Comparison of ENCODE assay signal across 27 cellular contexts in the genomic region with DNA sequence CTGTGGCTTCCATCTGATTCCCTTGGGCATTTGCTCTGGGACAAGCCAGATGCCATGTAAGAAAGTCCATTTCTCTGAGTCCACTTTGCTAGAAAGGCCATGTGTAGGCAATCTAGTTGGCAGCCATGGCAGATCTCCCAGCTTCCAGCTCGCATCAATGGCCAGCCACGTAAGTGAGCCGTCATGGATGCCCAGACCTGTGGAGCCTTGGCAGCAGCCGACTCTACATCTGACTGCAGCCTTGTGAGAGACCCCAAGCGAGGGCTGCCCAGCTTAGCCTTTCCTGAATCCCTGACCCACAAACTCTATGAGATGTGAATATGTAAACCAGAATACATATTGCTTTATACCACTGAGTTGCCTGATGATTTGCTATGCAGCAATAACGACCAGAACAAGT.
"Had no signal": no experiment of that assay in that cellular context is flagged by ENCODE, and none has a peak within 500 bp of the region (broad histone marks: within the 10 kb centered on the region; RNA-seq: fewer than 3 reads in every experiment).

No MANE protein-coding gene starts in this region.

- DNase-seq: activated CD4-positive, alpha-beta memory T cell treated with anti-CD3 and anti-CD28 coated beads, Interleukin-2, amount 10 ng/mL, durations not matched to agents 7 days and 5 days; activated CD4-positive, alpha-beta T cell treated with anti-CD3 and anti-CD28 coated beads, Interleukin-2, amount 10 ng/mL, durations not matched to agents 24 days and 14 days; activated CD8-positive, alpha-beta memory T cell treated with anti-CD3 and anti-CD28 coated beads, Interleukin-2, amount 10 ng/mL, durations not matched to agents 7 days and 5 days; activated T-cell treated with anti-CD3 and anti-CD28 coated beads, Interleukin-2, amount 50 U/mL, for 48 hours; anterior cingulate cortex; effector CD8-positive, alpha-beta T cell; left lung; nephron progenitor cell; stimulated activated CD4-positive, alpha-beta T cell treated with anti-CD3 and anti-CD28 coated beads, Interleukin-1b, Interleukin-23, amount 100 ng/mL, for 48 hours; stimulated activated CD4-positive, alpha-beta T cell treated with anti-CD3 and anti-CD28 coated beads, Interleukin-4, amount 100 ng/mL, for 4 hours; stimulated activated CD8-positive, alpha-beta memory T cell treated with anti-CD3 and anti-CD28 coated beads, Interleukin-4, amount 100 ng/mL, for 48 hours; stimulated activated naive B cell treated with anti-CD40 and anti-IgM and Interleukin-4, amounts not matched to agents 10 μg/mL and 1 μg/mL and 100 μg/mL, for 72 hours; stomach; T-helper 1 cell; T1000; thyroid gland; upper lobe of left lung; WERI-Rb-1 had no signal

- H3K4me3 Mint-ChIP-seq: activated CD4-positive, alpha-beta memory T cell treated with anti-CD3 and anti-CD28 coated beads, Interleukin-2, amount 10 ng/mL, durations not matched to agents 7 days and 5 days; activated CD4-positive, alpha-beta T cell treated with anti-CD3 and anti-CD28 coated beads, Interleukin-2, amount 10 ng/mL, durations not matched to agents 24 days and 14 days; activated CD8-positive, alpha-beta memory T cell treated with anti-CD3 and anti-CD28 coated beads, Interleukin-2, amount 10 ng/mL, durations not matched to agents 7 days and 5 days; central memory CD8-positive, alpha-beta T cell; nephron progenitor cell; stimulated activated naive B cell treated with anti-CD40 and anti-IgM and Interleukin-4, amounts not matched to agents 10 μg/mL and 1 μg/mL and 100 μg/mL, for 72 hours had no signal

- H3K9me3 ChIP-seq: left lung, mucosa of descending colon, right atrium auricular region, stomach, thyroid gland, upper lobe of left lung, vagina had no signal

- H3K27ac Mint-ChIP-seq: activated CD4-positive, alpha-beta memory T cell treated with anti-CD3 and anti-CD28 coated beads, Interleukin-2, amount 10 ng/mL, durations not matched to agents 7 days and 5 days; activated CD4-positive, alpha-beta T cell treated with anti-CD3 and anti-CD28 coated beads, Interleukin-2, amount 10 ng/mL, durations not matched to agents 24 days and 14 days; activated CD8-positive, alpha-beta memory T cell treated with anti-CD3 and anti-CD28 coated beads, Interleukin-2, amount 10 ng/mL, durations not matched to agents 7 days and 5 days; activated T-helper 2 cell treated with anti-CD3 and anti-CD28 coated beads, Interferon-gamma antibody, Interleukin-2, Interleukin-4, amounts not matched to agents 10 μg/mL and 5 μg/mL and 100 μg/mL, durations not matched to agents 14 hours and 24 hours and 36 hours; nephron progenitor cell; stimulated activated naive B cell treated with anti-CD40 and anti-IgM and Interleukin-4, amounts not matched to agents 10 μg/mL and 1 μg/mL and 100 μg/mL, for 72 hours had no signal

- H3K27me3 ChIP-seq: left lung, right atrium auricular region, stomach, thyroid gland, upper lobe of left lung, vagina had no signal

- H3K9me3 Mint-ChIP-seq: activated CD4-positive, alpha-beta memory T cell treated with anti-CD3 and anti-CD28 coated beads, Interleukin-2, amount 10 ng/mL, durations not matched to agents 7 days and 5 days; central memory CD8-positive, alpha-beta T cell; nephron progenitor cell; stimulated activated naive B cell treated with anti-CD40 and anti-IgM and Interleukin-4, amounts not matched to agents 10 μg/mL and 1 μg/mL and 100 μg/mL, for 72 hours had no signal

- H3K27ac ChIP-seq: left lung, parathyroid adenoma, right atrium auricular region, SK-N-MC, stomach, thyroid gland, upper lobe of left lung, vagina, WERI-Rb-1 had no signal

- H3K27me3 Mint-ChIP-seq: activated CD4-positive, alpha-beta T cell treated with anti-CD3 and anti-CD28 coated beads, Interleukin-2, amount 10 ng/mL, durations not matched to agents 24 days and 14 days; activated CD8-positive, alpha-beta memory T cell treated with anti-CD3 and anti-CD28 coated beads, Interleukin-2, amount 10 ng/mL, durations not matched to agents 7 days and 5 days; central memory CD8-positive, alpha-beta T cell; stimulated activated naive B cell treated with anti-CD40 and anti-IgM and Interleukin-4, amounts not matched to agents 10 μg/mL and 1 μg/mL and 100 μg/mL, for 72 hours had no signal

- H3K9ac ChIP-seq: parathyroid adenoma had no signal

- H3K79me2 ChIP-seq: parathyroid adenoma had no signal

- H3K4me2 ChIP-seq: smooth muscle cell had no signal

- H3K4me3 ChIP-seq: left lung, mucosa of descending colon, right atrium auricular region, SK-N-MC, smooth muscle cell, stomach, thyroid gland, upper lobe of left lung, vagina had no signal

- ATAC-seq: activated CD4-positive, CD25-positive, alpha-beta regulatory T cell treated with anti-CD3 and anti-CD28 coated beads, Interleukin-2, amount 50 U/mL, for 24 hours; activated CD8-positive, alpha-beta memory T cell treated with anti-CD3 and anti-CD28 coated beads, Interleukin-2, amount 10 ng/mL, durations not matched to agents 7 days and 5 days; left lung; mucosa of descending colon; stimulated activated naive B cell treated with anti-CD40 and anti-IgM and Interleukin-4, amounts not matched to agents 10 μg/mL and 1 μg/mL and 100 μg/mL, for 72 hours had no signal

- H3K4me1 ChIP-seq: left lung, parathyroid adenoma, right atrium auricular region, stomach, upper lobe of left lung, vagina had no signal

- H3K4me1 Mint-ChIP-seq: central memory CD8-positive, alpha-beta T cell; nephron progenitor cell; stimulated activated naive B cell treated with anti-CD40 and anti-IgM and Interleukin-4, amounts not matched to agents 10 μg/mL and 1 μg/mL and 100 μg/mL, for 72 hours had no signal

- H2AFZ ChIP-seq: parathyroid adenoma had no signal

- H3K36me3 ChIP-seq: left lung, right atrium auricular region, stomach, thyroid gland, upper lobe of left lung, vagina, WERI-Rb-1 had no signal

- H3K36me3 Mint-ChIP-seq: activated CD8-positive, alpha-beta memory T cell treated with anti-CD3 and anti-CD28 coated beads, Interleukin-2, amount 10 ng/mL, durations not matched to agents 7 days and 5 days; stimulated activated naive B cell treated with anti-CD40 and anti-IgM and Interleukin-4, amounts not matched to agents 10 μg/mL and 1 μg/mL and 100 μg/mL, for 72 hours had no signal
